4 cellular contexts compared by ENCODE assay signal in the genomic region with DNA sequence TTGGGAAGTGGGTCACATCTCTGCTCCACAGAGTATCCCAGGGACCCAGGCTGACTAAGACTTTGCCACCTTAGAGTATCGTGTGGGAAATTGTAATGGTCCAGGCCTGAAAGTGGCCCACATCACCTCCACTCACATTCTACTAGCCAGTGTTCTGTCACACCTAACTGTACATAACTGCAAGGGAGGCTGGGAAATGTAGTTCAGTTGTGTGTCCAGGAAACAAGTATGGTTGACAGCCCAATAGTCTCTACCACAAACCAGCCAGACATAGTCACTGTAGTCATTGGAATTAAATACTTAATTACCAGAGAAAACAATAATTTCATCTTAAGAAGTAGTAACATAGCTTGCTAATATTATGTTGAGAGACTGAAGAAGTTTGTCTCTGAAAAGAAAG.
TF ChIP-seq lines count a peak whose summit lies in the region.

No MANE protein-coding gene starts in this region.

TF ChIP-seq in GM12891, 5 proteins besides CTCF, POLR2A, EP300 and RAD21:
- TF ChIP-seq PAX5 (IDR thresholded peaks at IDR 0.05; ENCODE audit: insufficient read depth, low read length, severe bottlenecking) (no peak), POU2F2 (IDR thresholded peaks at IDR 0.05; ENCODE audit: low read depth, low read length) (no peak), TAF1 (IDR thresholded peaks at IDR 0.05; ENCODE audit: low read depth, low read length) (no peak), POLR2AphosphoS5 (IDR thresholded peaks at IDR 0.05; ENCODE audit: low read depth, low read length) (no peak), SPI1 (IDR thresholded peaks at IDR 0.05; ENCODE audit: low read depth, low read length) (no peak)

TF ChIP-seq in HCT116, 20 proteins besides CTCF, POLR2A, EP300 and RAD21:
- TF ChIP-seq EGR1 (IDR thresholded peaks at IDR 0.05; ENCODE audit: low read depth) = no peak
- no peak for TF ChIP-seq YY1 (IDR thresholded peaks at IDR 0.05; ENCODE audit: extremely low read depth, insufficient replicate concordance, low read depth, low read length)
- TF ChIP-seq FOSL1 (IDR thresholded peaks at IDR 0.05; ENCODE audit: low read depth) = no peak
- no peak for TF ChIP-seq TCF7L2 (IDR thresholded peaks at IDR 0.05; ENCODE audit: borderline replicate concordance, extremely low read depth, insufficient read depth, insufficient read length)
- TF ChIP-seq, protein P1, sequence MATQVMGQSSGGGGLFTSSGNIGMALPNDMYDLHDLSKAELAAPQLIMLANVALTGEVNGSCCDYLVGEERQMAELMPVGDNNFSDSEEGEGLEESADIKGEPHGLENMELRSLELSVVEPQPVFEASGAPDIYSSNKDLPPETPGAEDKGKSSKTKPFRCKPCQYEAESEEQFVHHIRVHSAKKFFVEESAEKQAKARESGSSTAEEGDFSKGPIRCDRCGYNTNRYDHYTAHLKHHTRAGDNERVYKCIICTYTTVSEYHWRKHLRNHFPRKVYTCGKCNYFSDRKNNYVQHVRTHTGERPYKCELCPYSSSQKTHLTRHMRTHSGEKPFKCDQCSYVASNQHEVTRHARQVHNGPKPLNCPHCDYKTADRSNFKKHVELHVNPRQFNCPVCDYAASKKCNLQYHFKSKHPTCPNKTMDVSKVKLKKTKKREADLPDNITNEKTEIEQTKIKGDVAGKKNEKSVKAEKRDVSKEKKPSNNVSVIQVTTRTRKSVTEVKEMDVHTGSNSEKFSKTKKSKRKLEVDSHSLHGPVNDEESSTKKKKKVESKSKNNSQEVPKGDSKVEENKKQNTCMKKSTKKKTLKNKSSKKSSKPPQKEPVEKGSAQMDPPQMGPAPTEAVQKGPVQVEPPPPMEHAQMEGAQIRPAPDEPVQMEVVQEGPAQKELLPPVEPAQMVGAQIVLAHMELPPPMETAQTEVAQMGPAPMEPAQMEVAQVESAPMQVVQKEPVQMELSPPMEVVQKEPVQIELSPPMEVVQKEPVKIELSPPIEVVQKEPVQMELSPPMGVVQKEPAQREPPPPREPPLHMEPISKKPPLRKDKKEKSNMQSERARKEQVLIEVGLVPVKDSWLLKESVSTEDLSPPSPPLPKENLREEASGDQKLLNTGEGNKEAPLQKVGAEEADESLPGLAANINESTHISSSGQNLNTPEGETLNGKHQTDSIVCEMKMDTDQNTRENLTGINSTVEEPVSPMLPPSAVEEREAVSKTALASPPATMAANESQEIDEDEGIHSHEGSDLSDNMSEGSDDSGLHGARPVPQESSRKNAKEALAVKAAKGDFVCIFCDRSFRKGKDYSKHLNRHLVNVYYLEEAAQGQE (IDR thresholded peaks at IDR 0.05; ENCODE audit: low read depth) = no peak
- TF ChIP-seq ZNF274 (IDR thresholded peaks at IDR 0.05; ENCODE audit: low read depth, low read length) = no peak
- TF ChIP-seq SIN3A (IDR thresholded peaks at IDR 0.05; ENCODE audit: low read depth) = no peak
- TF ChIP-seq POLR2AphosphoS5 (IDR thresholded peaks at IDR 0.05; ENCODE audit: low read depth, low read length) = no peak
- no peak for TF ChIP-seq JUND (IDR thresholded peaks at IDR 0.05)
- TF ChIP-seq, protein P2, sequence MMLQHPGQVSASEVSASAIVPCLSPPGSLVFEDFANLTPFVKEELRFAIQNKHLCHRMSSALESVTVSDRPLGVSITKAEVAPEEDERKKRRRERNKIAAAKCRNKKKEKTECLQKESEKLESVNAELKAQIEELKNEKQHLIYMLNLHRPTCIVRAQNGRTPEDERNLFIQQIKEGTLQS (IDR thresholded peaks at IDR 0.05) = no peak
- TF ChIP-seq CEBPB (IDR thresholded peaks at IDR 0.05; ENCODE audit: low read depth) = no peak
- TF ChIP-seq EZH2phosphoT487 (IDR thresholded peaks at IDR 0.05; ENCODE audit: borderline replicate concordance) = no peak
- TF ChIP-seq EZH2 (IDR thresholded peaks at IDR 0.05) = no peak

TF ChIP-seq in GM12878, 131 proteins besides CTCF, POLR2A, EP300 and RAD21:
- TF ChIP-seq SRF (IDR thresholded peaks at IDR 0.05; ENCODE audit: low read depth in 2 of 2, low read length in 2 of 2) (no peak), SIX5 (IDR thresholded peaks at IDR 0.05; ENCODE audit: low read depth, low read length, severe bottlenecking) (peak; percentile 26)
- TF ChIP-seq, protein P3, sequence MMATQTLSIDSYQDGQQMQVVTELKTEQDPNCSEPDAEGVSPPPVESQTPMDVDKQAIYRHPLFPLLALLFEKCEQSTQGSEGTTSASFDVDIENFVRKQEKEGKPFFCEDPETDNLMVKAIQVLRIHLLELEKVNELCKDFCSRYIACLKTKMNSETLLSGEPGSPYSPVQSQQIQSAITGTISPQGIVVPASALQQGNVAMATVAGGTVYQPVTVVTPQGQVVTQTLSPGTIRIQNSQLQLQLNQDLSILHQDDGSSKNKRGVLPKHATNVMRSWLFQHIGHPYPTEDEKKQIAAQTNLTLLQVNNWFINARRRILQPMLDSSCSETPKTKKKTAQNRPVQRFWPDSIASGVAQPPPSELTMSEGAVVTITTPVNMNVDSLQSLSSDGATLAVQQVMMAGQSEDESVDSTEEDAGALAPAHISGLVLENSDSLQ (IDR thresholded peaks at IDR 0.05) = no peak

TF ChIP-seq in endothelial cell of umbilical vein, 7 proteins besides CTCF, POLR2A, EP300 and RAD21 (continued from another document):
- TF ChIP-seq EZH2 (IDR thresholded peaks at IDR 0.05; ENCODE audit: borderline replicate concordance, low read depth, low read length, severe bottlenecking) (no peak), FOS (IDR thresholded peaks at IDR 0.05; ENCODE audit: borderline replicate concordance, insufficient read depth, low read length) (no peak), GATA2 (IDR thresholded peaks at IDR 0.05; ENCODE audit: insufficient read depth, insufficient read length, low read depth, low read length) (no peak), MYC (IDR thresholded peaks at IDR 0.05; ENCODE audit: low read depth, low read length) (no peak), JUN (IDR thresholded peaks at IDR 0.05; ENCODE audit: borderline replicate concordance, insufficient read depth, insufficient read length, low read depth) (no peak)
- TF ChIP-seq, protein P4, sequence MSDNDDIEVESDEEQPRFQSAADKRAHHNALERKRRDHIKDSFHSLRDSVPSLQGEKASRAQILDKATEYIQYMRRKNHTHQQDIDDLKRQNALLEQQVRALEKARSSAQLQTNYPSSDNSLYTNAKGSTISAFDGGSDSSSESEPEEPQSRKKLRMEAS (IDR thresholded peaks at IDR 0.05; ENCODE audit: insufficient read depth, insufficient read length) = no peak
